In the genomic region with DNA sequence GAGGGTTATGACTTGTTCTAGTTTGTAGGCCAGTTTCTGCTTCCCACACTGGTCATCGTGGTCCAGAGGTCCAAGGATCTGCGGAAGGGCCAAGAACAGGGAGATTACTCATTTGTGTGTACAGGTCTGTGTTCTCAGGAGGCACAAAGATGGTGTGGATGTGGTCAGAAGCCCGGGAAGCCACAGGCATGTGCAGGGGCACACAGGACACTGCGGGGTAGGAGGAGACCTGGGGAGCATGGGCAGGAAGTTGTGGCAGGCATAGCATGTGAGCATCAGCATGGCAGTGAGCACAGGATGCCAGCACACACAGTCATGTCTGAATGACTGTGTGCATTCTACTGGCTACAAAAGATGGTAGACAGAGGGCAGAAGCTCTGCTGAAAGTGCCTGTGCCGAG, we compare ENCODE assay signal across 1 cellular context.
TF ChIP-seq lines count a peak whose summit lies in the region.

No MANE protein-coding gene starts in this region.

TF ChIP-seq in H1, 55 proteins besides CTCF, POLR2A, EP300 and RAD21:
- no peak for TF ChIP-seq CBX8 (IDR thresholded peaks at IDR 0.05; ENCODE audit: borderline replicate concordance, low read depth, low read length)
- TF ChIP-seq SP1 (IDR thresholded peaks at IDR 0.05; ENCODE audit: low read depth, low read length): no peak
- no peak for TF ChIP-seq CBX5 (IDR thresholded peaks at IDR 0.05; ENCODE audit: low read depth, low read length)
- no peak for TF ChIP-seq EGR1 (IDR thresholded peaks at IDR 0.05; ENCODE audit: borderline replicate concordance, low read depth, low read length)
- no peak for TF ChIP-seq TAF7 (optimal IDR thresholded peaks at IDR 0.05; ENCODE audit: borderline replicate concordance, low read depth, low read length)
- TF ChIP-seq SRF (IDR thresholded peaks at IDR 0.05; ENCODE audit: low read depth, low read length): no peak
- no peak for TF ChIP-seq TCF12 (IDR thresholded peaks at IDR 0.05; ENCODE audit: low read depth, low read length)
- no peak for TF ChIP-seq HDAC6 (IDR thresholded peaks at IDR 0.05; ENCODE audit: low read depth, low read length)
- TF ChIP-seq TBP (IDR thresholded peaks at IDR 0.05; ENCODE audit: low read depth, low read length): no peak
- TF ChIP-seq GABPA (IDR thresholded peaks at IDR 0.05; ENCODE audit: borderline replicate concordance, insufficient read depth, low read length): no peak
- no peak for TF ChIP-seq BCL11A (IDR thresholded peaks at IDR 0.05; ENCODE audit: low read depth in 2 of 2, low read length in 2 of 2)
- no peak for TF ChIP-seq SIRT6 (IDR thresholded peaks at IDR 0.05; ENCODE audit: low read length)
- no peak for TF ChIP-seq JUND (IDR thresholded peaks at IDR 0.05; ENCODE audit: low read length)
- no peak for TF ChIP-seq CTBP2 (IDR thresholded peaks at IDR 0.05; ENCODE audit: borderline replicate concordance, insufficient read depth, insufficient read length, low read length)
- no peak for TF ChIP-seq HDAC2 (IDR thresholded peaks at IDR 0.05; ENCODE audit: borderline replicate concordance in 1 of 2, low read depth in 2 of 2, low read length in 2 of 2)
- TF ChIP-seq GTF2F1 (IDR thresholded peaks at IDR 0.05; ENCODE audit: borderline replicate concordance, low read depth, low read length): no peak
- no peak for TF ChIP-seq ATF2 (IDR thresholded peaks at IDR 0.05; ENCODE audit: low read length)
- no peak for TF ChIP-seq POLR2AphosphoS5 (IDR thresholded peaks at IDR 0.05; ENCODE audit: low read depth, low read length)
